In the genomic region with DNA sequence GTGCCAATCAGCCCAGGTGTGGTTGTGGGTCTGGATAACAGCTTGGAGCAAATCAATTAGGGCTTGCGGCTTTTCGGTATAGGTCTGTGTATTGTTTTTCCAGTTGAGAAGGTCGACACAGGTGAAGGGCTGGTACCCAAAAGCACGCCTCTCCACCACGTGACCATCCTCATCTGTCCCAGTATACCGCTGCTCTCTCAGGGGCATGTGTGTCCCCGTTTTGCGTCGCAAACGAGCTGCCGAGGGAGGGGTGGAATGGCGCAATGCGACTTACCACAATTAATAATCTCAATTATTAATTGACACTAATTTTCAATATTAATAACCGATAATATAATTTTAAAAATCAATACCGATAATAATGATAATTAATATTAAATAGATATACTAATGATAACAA, we compare ENCODE assay signal across 4 cellular contexts. TPM values are rescaled to one million over a fixed set of nuclear protein-coding genes. Genes with fewer than 3 reads are reported as not detected.
DNase-seq lines count a peak whose midpoint lies in the region; ATAC-seq, FAIRE-seq and TF ChIP-seq lines count a peak whose summit lies in the region.
"Not testable (repeated sequence)": the region's sequence is repeated elsewhere in the genome, so short reads cannot be mapped to it uniquely, and the experiment has no call there.

No MANE protein-coding gene starts in this region.

- TF ChIP-seq CTCF in WTC11 (IDR thresholded peaks at IDR 0.05); K562 (IDR thresholded peaks at IDR 0.05 in 2 of 3, conservative IDR thresholded peaks at IDR 0.05 in 1 of 3; ENCODE audit: insufficient read depth in 2 of 3, low read depth in 1 of 3, low read length in 3 of 3): not testable (repeated sequence)

- 43% methylated on average over 15 of the region's 15 CpGs for whole genome bisulfite sequencing in K562 (ENCODE audit: insufficient coverage, low coverage, missing lambda C conversion rate)
- WGBS in neuronal stem cell (ENCODE audit: extremely low coverage in 2 of 2, insufficient read length in 2 of 2, insufficient replicate concordance in 1 of 2), 2 donors = 100% methylated on average over 2 of the region's 15 CpGs; no CpG with 5 or more reads in 1 of the 2 donors

- H3K27me3 ChIP-seq in K562 (ENCODE audit: control insufficient read depth in 2 of 2, insufficient read depth in 2 of 2, low read length in 2 of 2) = peaks cover 2 to 37% of the 10 kb centered on the region in 2 experiments
- not testable (repeated sequence) for H3K27me3 ChIP-seq in neuronal stem cell (ENCODE audit: control insufficient read depth in 3 of 3, insufficient read depth in 3 of 3, low read depth in 1 of 3, low read length in 3 of 3)

- not testable (repeated sequence) for DNase-seq in RCC 7860 (ENCODE audit: low spot score); WTC11 (ENCODE audit: low spot score); K562 (ENCODE audit: extremely low read depth in 1 of 4, low spot score in 3 of 4); neuronal stem cell (ENCODE audit: low spot score)

- H3K36me3 ChIP-seq in K562 (ENCODE audit: control insufficient read depth, insufficient read depth, low read length); neuronal stem cell (replicated peaks in 1 of 2; ENCODE audit: control insufficient read depth in 2 of 2, insufficient read depth in 2 of 2, low read length in 2 of 2): not testable (repeated sequence)

- not testable (repeated sequence) for H3K4me3 ChIP-seq in K562; neuronal stem cell (ENCODE audit: low read length in 2 of 2)

- H3K27ac ChIP-seq in K562 (ENCODE audit: extremely low read depth, low read depth, low read length); neuronal stem cell (replicated peaks; ENCODE audit: low read length): not testable (repeated sequence)

- H3K4ac ChIP-seq in neuronal stem cell (ENCODE audit: low read length) = not testable (repeated sequence)

- H3K79me1 ChIP-seq in neuronal stem cell (ENCODE audit: low read depth, low read length) = not testable (repeated sequence)

- not testable (repeated sequence) for H3K9me1 ChIP-seq in K562 (ENCODE audit: control insufficient read depth, insufficient read depth, low read length)

- not testable (repeated sequence) for H2AFZ ChIP-seq in K562 (ENCODE audit: low read depth, low read length); neuronal stem cell (ENCODE audit: low read length)

- not testable (repeated sequence) for H3K23ac ChIP-seq in neuronal stem cell (ENCODE audit: low read depth, low read length, poor library complexity)

- ATAC-seq in WTC11, K562: not testable (repeated sequence)

- intact Hi-C loops in K562 (cut with micrococcal nuclease) = not testable (repeated sequence)

- not testable (repeated sequence) for TF ChIP-seq POLR2A in K562 (conservative IDR thresholded peaks at IDR 0.05)

- peak overlapping the region; percentile 38 for H3K14ac ChIP-seq in neuronal stem cell (ENCODE audit: low read length)

- not testable (repeated sequence) for BruUV-seq in K562 (replicated peaks; lab: Mats Ljungman, UMichigan)

- not testable (repeated sequence) for H3K36me3 Mint-ChIP-seq in WTC11

- not testable (repeated sequence) for H4K20me1 ChIP-seq in K562 (replicated peaks; ENCODE audit: control insufficient read depth, insufficient read depth, low read length)

- H3K18ac ChIP-seq in neuronal stem cell (ENCODE audit: low read length) = not testable (repeated sequence)

- not testable (repeated sequence) for H3K9me3 ChIP-seq in K562 (replicated peaks; ENCODE audit: control insufficient read depth, insufficient read depth, low read depth, low read length); neuronal stem cell (replicated peaks in 1 of 2; ENCODE audit: control insufficient read depth in 2 of 2, insufficient read depth in 1 of 2, low read depth in 1 of 2, low read length in 2 of 2)

- H3K9ac ChIP-seq in K562 (ENCODE audit: insufficient read depth in 1 of 2, low read depth in 2 of 2, low read length in 2 of 2); neuronal stem cell (ENCODE audit: low read depth, low read length, poor library complexity): not testable (repeated sequence)

- not testable (repeated sequence) for H2BK5ac ChIP-seq in neuronal stem cell (ENCODE audit: low read length)

- H4K91ac ChIP-seq in neuronal stem cell (ENCODE audit: low read depth, low read length, poor library complexity) = not testable (repeated sequence)

- H4K8ac ChIP-seq in neuronal stem cell (ENCODE audit: low read depth, low read length) = not testable (repeated sequence)

- not testable (repeated sequence) for TF ChIP-seq RAD21 in K562 (CRISPR knock-in tag; conservative IDR thresholded peaks at IDR 0.05 in 1 of 2, IDR thresholded peaks at IDR 0.05 in 1 of 2)

- not testable (repeated sequence) for H2BK12ac ChIP-seq in neuronal stem cell (ENCODE audit: low read length)

- not testable (repeated sequence) for H3K4me1 ChIP-seq in K562 (replicated peaks in 1 of 2; ENCODE audit: control insufficient read depth in 2 of 2, insufficient read depth in 2 of 2, low read length in 2 of 2); neuronal stem cell (ENCODE audit: control insufficient read depth in 2 of 2, insufficient read depth in 1 of 2, low read depth in 1 of 2, low read length in 2 of 2)

- in situ Hi-C loops in K562 (cut with MboI) = not testable (repeated sequence)

- H3K27ac Mint-ChIP-seq in WTC11 = not testable (repeated sequence)

- not testable (repeated sequence) for H3K9me3 Mint-ChIP-seq in WTC11

- not testable (repeated sequence) for H3K4me2 ChIP-seq in K562 (ENCODE audit: insufficient read depth, low read length); neuronal stem cell (ENCODE audit: insufficient read depth, low read length, poor library complexity, severe bottlenecking)

- POLR2A ChIA-PET in WTC11 (lab: Charles Lee); K562 (lab: Yijun Ruan, JAX): not testable (repeated sequence)

- H2BK15ac ChIP-seq in neuronal stem cell (ENCODE audit: low read length) = not testable (repeated sequence)

- H2AK5ac ChIP-seq in neuronal stem cell (ENCODE audit: low read depth, low read length) = not testable (repeated sequence)

- H2BK120ac ChIP-seq in neuronal stem cell (ENCODE audit: low read depth, low read length) = not testable (repeated sequence)

- H3K27me3 Mint-ChIP-seq in WTC11 (ENCODE audit: low read depth) = not testable (repeated sequence)

- not testable (repeated sequence) for TF ChIP-seq EP300 in K562 (IDR thresholded peaks at IDR 0.05; ENCODE audit: low read length)

- H3K79me2 ChIP-seq in K562 (ENCODE audit: control insufficient read depth, insufficient read depth, low read length) = not testable (repeated sequence)

- FAIRE-seq in RCC 7860 (lab: Jason Lieb, UNC) = peak; percentile 48
- not testable (repeated sequence) for FAIRE-seq in K562 (lab: Jason Lieb, UNC)

- not testable (repeated sequence) for H3K4me3 Mint-ChIP-seq in WTC11

- H3K4me1 Mint-ChIP-seq in WTC11 = not testable (repeated sequence)

- CTCF ChIA-PET in WTC11 (lab: Charles Lee); K562 (lab: Yijun Ruan, JAX; ENCODE audit: low intra/inter-chr PET ratio): not testable (repeated sequence)

TF ChIP-seq in WTC11, 78 proteins besides CTCF, POLR2A, EP300 and RAD21:
- TF ChIP-seq HMGA2 (CRISPR knock-in tag; IDR thresholded peaks at IDR 0.05) = peak; percentile 79; the same call in 1 of the 2 replicates

TF ChIP-seq in K562, 482 proteins besides CTCF, POLR2A, EP300 and RAD21 (continues in another document):
- TF ChIP-seq, protein P1, sequence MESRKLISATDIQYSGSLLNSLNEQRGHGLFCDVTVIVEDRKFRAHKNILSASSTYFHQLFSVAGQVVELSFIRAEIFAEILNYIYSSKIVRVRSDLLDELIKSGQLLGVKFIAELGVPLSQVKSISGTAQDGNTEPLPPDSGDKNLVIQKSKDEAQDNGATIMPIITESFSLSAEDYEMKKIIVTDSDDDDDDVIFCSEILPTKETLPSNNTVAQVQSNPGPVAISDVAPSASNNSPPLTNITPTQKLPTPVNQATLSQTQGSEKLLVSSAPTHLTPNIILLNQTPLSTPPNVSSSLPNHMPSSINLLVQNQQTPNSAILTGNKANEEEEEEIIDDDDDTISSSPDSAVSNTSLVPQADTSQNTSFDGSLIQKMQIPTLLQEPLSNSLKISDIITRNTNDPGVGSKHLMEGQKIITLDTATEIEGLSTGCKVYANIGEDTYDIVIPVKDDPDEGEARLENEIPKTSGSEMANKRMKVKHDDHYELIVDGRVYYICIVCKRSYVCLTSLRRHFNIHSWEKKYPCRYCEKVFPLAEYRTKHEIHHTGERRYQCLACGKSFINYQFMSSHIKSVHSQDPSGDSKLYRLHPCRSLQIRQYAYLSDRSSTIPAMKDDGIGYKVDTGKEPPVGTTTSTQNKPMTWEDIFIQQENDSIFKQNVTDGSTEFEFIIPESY (CRISPR knock-in tag; IDR thresholded peaks at IDR 0.05) = peak; percentile 90
- TF ChIP-seq ZNF232 (CRISPR knock-in tag; IDR thresholded peaks at IDR 0.05) = peak; percentile 49; the same call in 1 of the 2 replicates

RNA-seq across cellular contexts. Expression of a gene that starts 48.9 kb away (rescaled TPM):
- total RNA-seq in WTC11 (2021) = 31.9 to 44.9 TPM (median 39.9 TPM) in 3 replicates
- 62.0 and 146 TPM in 2 replicates for total RNA-seq in K562 (2011; cell fraction: chromatin; rRNA removed; ENCODE audit: low replicate concordance)
- 30.0 and 31.6 TPM in 2 replicates for total RNA-seq in K562 (2011; cell fraction: nucleolus; rRNA removed)
- 48.5 and 49.4 TPM in 2 replicates for total RNA-seq in K562 (2011; cell fraction: nucleoplasm; rRNA removed)
- total RNA-seq in K562 (2014; rRNA removed) = 27.8 and 39.4 TPM in 2 replicates
- total RNA-seq in K562 (2014; rRNA removed; fragmentation: Illumina TruSeq; extraction: Trizol) = 57.5 and 61.9 TPM in 2 replicates
- 68.7 and 78.5 TPM in 2 replicates for total RNA-seq in K562 (2015; rRNA removed; fragmentation: Illumina TruSeq; extraction: Trizol)
- 34.0 and 34.8 TPM in 2 replicates for total RNA-seq in K562 (2021)
- polyA plus RNA-seq in K562 (2011; rRNA removed) = 24.9 and 36.8 TPM in 2 replicates
- 4.9 and 10.3 TPM in 2 replicates for polyA plus RNA-seq in K562 (2011; cell fraction: cytosol; rRNA removed)
- polyA plus RNA-seq in K562 (2011; cell fraction: nucleus; rRNA removed) = 14.5 and 24.5 TPM in 2 replicates
- polyA plus RNA-seq in K562 (2012) = 46.4 and 75.0 TPM in 2 replicates
- polyA plus RNA-seq in K562 (2014; fragmentation: Illumina TruSeq; extraction: Trizol) = 66.0 and 73.9 TPM in 2 replicates
- 10 to 100 TPM in 1 of 2 experiments, 1 to 10 TPM in 1; 8.1 to 11.2 TPM for polyA plus RNA-seq in K562 (2014; fragmentation: Nextera tagmentation; extraction: Ambion mirVana)
- 26.9 and 34.1 TPM in 2 replicates for polyA plus RNA-seq in K562 (2014; rRNA removed)
- polyA minus RNA-seq in K562 (2011; rRNA and poly(A)+ RNA removed) = 41.0 and 53.4 TPM in 2 replicates
- polyA minus RNA-seq in K562 (2011; cell fraction: cytosol; rRNA and poly(A)+ RNA removed) = 15.4 and 26.9 TPM in 2 replicates
- polyA minus RNA-seq in K562 (2011; cell fraction: nucleus; rRNA and poly(A)+ RNA removed) = 14.8 and 18.2 TPM in 2 replicates
- 12.9 TPM for polyA plus RNA-seq in neuronal stem cell (2013, experiment 1 of 2)
- polyA plus RNA-seq in neuronal stem cell (2013, experiment 2 of 2) = 12.9 TPM
